In the genomic region with DNA sequence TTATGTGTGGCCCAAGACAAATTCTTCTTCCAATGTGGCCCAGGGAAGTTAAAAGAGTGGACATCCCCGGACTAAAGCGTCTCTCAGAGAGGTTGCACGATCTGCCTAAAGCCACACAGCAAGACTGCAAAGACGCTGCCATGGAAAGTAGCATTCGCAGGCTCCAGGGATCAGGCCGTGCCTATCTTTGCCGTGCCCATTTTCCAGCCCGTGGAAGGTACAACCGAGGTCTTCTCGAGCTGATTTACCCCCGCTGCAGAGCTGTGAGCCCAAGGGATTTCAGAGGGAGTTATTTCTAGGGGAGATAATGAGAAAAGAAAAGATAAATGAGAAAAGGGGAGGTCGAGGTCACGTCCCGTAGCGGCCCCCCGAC, we compare ENCODE assay signal across 1 cellular context.
TF ChIP-seq lines count a peak whose summit lies in the region.

No MANE protein-coding gene starts in this region.

TF ChIP-seq in GM23338, 12 proteins besides CTCF, POLR2A, EP300 and RAD21:
- TF ChIP-seq, protein P1, sequence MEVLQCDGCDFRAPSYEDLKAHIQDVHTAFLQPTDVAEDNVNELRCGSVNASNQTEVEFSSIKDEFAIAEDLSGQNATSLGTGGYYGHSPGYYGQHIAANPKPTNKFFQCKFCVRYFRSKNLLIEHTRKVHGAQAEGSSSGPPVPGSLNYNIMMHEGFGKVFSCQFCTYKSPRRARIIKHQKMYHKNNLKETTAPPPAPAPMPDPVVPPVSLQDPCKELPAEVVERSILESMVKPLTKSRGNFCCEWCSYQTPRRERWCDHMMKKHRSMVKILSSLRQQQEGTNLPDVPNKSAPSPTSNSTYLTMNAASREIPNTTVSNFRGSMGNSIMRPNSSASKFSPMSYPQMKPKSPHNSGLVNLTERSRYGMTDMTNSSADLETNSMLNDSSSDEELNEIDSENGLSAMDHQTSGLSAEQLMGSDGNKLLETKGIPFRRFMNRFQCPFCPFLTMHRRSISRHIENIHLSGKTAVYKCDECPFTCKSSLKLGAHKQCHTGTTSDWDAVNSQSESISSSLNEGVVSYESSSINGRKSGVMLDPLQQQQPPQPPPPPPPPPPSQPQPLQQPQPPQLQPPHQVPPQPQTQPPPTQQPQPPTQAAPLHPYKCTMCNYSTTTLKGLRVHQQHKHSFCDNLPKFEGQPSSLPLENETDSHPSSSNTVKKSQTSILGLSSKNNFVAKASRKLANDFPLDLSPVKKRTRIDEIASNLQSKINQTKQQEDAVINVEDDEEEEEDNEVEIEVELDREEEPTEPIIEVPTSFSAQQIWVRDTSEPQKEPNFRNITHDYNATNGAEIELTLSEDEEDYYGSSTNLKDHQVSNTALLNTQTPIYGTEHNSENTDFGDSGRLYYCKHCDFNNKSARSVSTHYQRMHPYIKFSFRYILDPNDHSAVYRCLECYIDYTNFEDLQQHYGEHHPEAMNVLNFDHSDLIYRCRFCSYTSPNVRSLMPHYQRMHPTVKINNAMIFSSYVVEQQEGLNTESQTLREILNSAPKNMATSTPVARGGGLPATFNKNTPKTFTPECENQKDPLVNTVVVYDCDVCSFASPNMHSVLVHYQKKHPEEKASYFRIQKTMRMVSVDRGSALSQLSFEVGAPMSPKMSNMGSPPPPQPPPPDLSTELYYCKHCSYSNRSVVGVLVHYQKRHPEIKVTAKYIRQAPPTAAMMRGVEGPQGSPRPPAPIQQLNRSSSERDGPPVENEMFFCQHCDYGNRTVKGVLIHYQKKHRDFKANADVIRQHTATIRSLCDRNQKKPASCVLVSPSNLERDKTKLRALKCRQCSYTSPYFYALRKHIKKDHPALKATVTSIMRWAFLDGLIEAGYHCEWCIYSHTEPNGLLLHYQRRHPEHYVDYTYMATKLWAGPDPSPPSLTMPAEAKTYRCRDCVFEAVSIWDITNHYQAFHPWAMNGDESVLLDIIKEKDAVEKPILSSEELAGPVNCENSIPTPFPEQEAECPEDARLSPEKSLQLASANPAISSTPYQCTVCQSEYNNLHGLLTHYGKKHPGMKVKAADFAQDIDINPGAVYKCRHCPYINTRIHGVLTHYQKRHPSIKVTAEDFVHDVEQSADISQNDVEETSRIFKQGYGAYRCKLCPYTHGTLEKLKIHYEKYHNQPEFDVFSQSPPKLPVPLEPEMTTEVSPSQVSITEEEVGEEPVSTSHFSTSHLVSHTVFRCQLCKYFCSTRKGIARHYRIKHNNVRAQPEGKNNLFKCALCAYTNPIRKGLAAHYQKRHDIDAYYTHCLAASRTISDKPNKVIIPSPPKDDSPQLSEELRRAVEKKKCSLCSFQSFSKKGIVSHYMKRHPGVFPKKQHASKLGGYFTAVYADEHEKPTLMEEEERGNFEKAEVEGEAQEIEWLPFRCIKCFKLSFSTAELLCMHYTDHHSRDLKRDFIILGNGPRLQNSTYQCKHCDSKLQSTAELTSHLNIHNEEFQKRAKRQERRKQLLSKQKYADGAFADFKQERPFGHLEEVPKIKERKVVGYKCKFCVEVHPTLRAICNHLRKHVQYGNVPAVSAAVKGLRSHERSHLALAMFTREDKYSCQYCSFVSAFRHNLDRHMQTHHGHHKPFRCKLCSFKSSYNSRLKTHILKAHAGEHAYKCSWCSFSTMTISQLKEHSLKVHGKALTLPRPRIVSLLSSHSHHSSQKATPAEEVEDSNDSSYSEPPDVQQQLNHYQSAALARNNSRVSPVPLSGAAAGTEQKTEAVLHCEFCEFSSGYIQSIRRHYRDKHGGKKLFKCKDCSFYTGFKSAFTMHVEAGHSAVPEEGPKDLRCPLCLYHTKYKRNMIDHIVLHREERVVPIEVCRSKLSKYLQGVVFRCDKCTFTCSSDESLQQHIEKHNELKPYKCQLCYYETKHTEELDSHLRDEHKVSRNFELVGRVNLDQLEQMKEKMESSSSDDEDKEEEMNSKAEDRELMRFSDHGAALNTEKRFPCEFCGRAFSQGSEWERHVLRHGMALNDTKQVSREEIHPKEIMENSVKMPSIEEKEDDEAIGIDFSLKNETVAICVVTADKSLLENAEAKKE (CRISPR knock-in tag; IDR thresholded peaks at IDR 0.05): no peak
- TF ChIP-seq NANOG (IDR thresholded peaks at IDR 0.05; ENCODE audit: borderline replicate concordance): no peak
- no peak for TF ChIP-seq POLR2AphosphoS5 (IDR thresholded peaks at IDR 0.05; ENCODE audit: low read depth)
- TF ChIP-seq JUNB (IDR thresholded peaks at IDR 0.05; ENCODE audit: unreplicated experiment): no peak
- no peak for TF ChIP-seq EZH2phosphoT487 (IDR thresholded peaks at IDR 0.05; ENCODE audit: unreplicated experiment)
- TF ChIP-seq, protein P2, sequence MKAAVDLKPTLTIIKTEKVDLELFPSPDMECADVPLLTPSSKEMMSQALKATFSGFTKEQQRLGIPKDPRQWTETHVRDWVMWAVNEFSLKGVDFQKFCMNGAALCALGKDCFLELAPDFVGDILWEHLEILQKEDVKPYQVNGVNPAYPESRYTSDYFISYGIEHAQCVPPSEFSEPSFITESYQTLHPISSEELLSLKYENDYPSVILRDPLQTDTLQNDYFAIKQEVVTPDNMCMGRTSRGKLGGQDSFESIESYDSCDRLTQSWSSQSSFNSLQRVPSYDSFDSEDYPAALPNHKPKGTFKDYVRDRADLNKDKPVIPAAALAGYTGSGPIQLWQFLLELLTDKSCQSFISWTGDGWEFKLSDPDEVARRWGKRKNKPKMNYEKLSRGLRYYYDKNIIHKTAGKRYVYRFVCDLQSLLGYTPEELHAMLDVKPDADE (IDR thresholded peaks at IDR 0.05): no peak
- no peak for TF ChIP-seq CREB1 (CRISPR knock-in tag; IDR thresholded peaks at IDR 0.05; ENCODE audit: low read depth)
- TF ChIP-seq EZH2 (IDR thresholded peaks at IDR 0.05; ENCODE audit: low read depth, unreplicated experiment): no peak
- no peak for TF ChIP-seq ZNF114 (CRISPR knock-in tag; IDR thresholded peaks at IDR 0.05)
- TF ChIP-seq STAT1 (IDR thresholded peaks at IDR 0.05; ENCODE audit: unreplicated experiment): no peak
- TF ChIP-seq, protein P3, sequence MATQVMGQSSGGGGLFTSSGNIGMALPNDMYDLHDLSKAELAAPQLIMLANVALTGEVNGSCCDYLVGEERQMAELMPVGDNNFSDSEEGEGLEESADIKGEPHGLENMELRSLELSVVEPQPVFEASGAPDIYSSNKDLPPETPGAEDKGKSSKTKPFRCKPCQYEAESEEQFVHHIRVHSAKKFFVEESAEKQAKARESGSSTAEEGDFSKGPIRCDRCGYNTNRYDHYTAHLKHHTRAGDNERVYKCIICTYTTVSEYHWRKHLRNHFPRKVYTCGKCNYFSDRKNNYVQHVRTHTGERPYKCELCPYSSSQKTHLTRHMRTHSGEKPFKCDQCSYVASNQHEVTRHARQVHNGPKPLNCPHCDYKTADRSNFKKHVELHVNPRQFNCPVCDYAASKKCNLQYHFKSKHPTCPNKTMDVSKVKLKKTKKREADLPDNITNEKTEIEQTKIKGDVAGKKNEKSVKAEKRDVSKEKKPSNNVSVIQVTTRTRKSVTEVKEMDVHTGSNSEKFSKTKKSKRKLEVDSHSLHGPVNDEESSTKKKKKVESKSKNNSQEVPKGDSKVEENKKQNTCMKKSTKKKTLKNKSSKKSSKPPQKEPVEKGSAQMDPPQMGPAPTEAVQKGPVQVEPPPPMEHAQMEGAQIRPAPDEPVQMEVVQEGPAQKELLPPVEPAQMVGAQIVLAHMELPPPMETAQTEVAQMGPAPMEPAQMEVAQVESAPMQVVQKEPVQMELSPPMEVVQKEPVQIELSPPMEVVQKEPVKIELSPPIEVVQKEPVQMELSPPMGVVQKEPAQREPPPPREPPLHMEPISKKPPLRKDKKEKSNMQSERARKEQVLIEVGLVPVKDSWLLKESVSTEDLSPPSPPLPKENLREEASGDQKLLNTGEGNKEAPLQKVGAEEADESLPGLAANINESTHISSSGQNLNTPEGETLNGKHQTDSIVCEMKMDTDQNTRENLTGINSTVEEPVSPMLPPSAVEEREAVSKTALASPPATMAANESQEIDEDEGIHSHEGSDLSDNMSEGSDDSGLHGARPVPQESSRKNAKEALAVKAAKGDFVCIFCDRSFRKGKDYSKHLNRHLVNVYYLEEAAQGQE (IDR thresholded peaks at IDR 0.05; ENCODE audit: unreplicated experiment): no peak
- TF ChIP-seq ZNF331 (CRISPR knock-in tag; IDR thresholded peaks at IDR 0.05; ENCODE audit: low read depth): no peak
TF ChIP-seq in GM23338: peak in this region for 0.
